8 cellular contexts compared by ENCODE assay signal in genomic region chr15:51499379-51499976, GRCh38.
DNase-seq lines count a peak whose midpoint lies in the region; FAIRE-seq and TF ChIP-seq lines count a peak whose summit lies in the region.

No MANE protein-coding gene starts in this region.

- no peaks in the 10 kb centered on the region for H3K9me3 Mint-ChIP-seq in activated CD4-positive, alpha-beta memory T cell treated with anti-CD3 and anti-CD28 coated beads for 36 hours

- WGBS in small intestine, 3 donors = 82 to 87% (median 82%) methylated on average over 5 of the region's 5 CpGs
- WGBS in adrenal gland, 4 donors = 88 to 94% (median 90%) methylated on average over 5 of the region's 5 CpGs

- H3K36me3 ChIP-seq in endothelial cell of umbilical vein (ENCODE audit: control insufficient read depth in 2 of 2, extremely low read depth in 1 of 2, insufficient read depth in 2 of 2, low read length in 2 of 2) (no peaks in the 10 kb centered on the region), small intestine (ENCODE audit: control insufficient read depth in 2 of 2, insufficient read depth in 2 of 2, low read length in 2 of 2) (peaks cover 0 to 6% of the 10 kb centered on the region in 2 donors), adrenal gland (replicated peaks in 1 of 2) (peaks cover 0 to 9% of the 10 kb centered on the region in 2 donors)

- H3K27ac Mint-ChIP-seq in activated CD4-positive, alpha-beta memory T cell treated with anti-CD3 and anti-CD28 coated beads for 36 hours = no peak overlapping the region

- POLR2A ChIA-PET in endothelial cell of umbilical vein (lab: Charles Lee) = no interaction called here
- POLR2A ChIA-PET in activated CD4-positive, alpha-beta memory T cell treated with anti-CD3 and anti-CD28 coated beads for 36 hours (lab: Charles Lee) = no interaction called here

- H3K4me2 ChIP-seq in endothelial cell of umbilical vein (ENCODE audit: insufficient read depth, low read length) = no peak overlapping the region

- intact Hi-C loops in endothelial cell of umbilical vein (cut with micrococcal nuclease) (loop anchor here (1.0 to 5.0 kb wide), 5 partner anchors 96 to 336 kb away; no protein-coding TSS in a partner anchor), adrenal gland (cut with DNase I) (no loop called here)
- intact Hi-C loops in activated CD4-positive, alpha-beta memory T cell treated with anti-CD3 and anti-CD28 coated beads for 36 hours (cut with micrococcal nuclease) = loop anchor here (2.0 kb wide), 1 partner anchor 337 kb away; no protein-coding TSS in a partner anchor

- no peaks in the 10 kb centered on the region for H3K27me3 Mint-ChIP-seq in activated CD4-positive, alpha-beta memory T cell treated with anti-CD3 and anti-CD28 coated beads for 36 hours

- H3K9me3 ChIP-seq in endothelial cell of umbilical vein (replicated peaks; ENCODE audit: control insufficient read depth, insufficient read depth, low read length) = no peaks in the 10 kb centered on the region
- H3K9me3 ChIP-seq in small intestine (ENCODE audit: control insufficient read depth, low read depth) = no peaks in the 10 kb centered on the region
- H3K9me3 ChIP-seq in adrenal gland (replicated peaks in 1 of 3) = no peaks in the 10 kb centered on the region

- H2AFZ ChIP-seq in endothelial cell of umbilical vein (ENCODE audit: low read depth, low read length) = no peak overlapping the region

- H4K20me1 ChIP-seq in endothelial cell of umbilical vein (replicated peaks; ENCODE audit: control insufficient read depth, extremely low read depth, insufficient read depth, low read length) = no peaks in the 10 kb centered on the region

- H3K9ac ChIP-seq in endothelial cell of umbilical vein (replicated peaks; ENCODE audit: extremely low read depth, insufficient read depth, low read length) = no peak overlapping the region

- no peak overlapping the region for H3K27ac ChIP-seq in 22Rv1
- H3K27ac ChIP-seq in endothelial cell of umbilical vein (ENCODE audit: insufficient read depth, low read depth, low read length) = no peak overlapping the region
- H3K27ac ChIP-seq in small intestine (ENCODE audit: low read depth in 1 of 2, low read length in 1 of 2) = no peak overlapping the region
- H3K27ac ChIP-seq in adrenal gland = no peak overlapping the region

- H3K4me3 Mint-ChIP-seq in activated CD4-positive, alpha-beta memory T cell treated with anti-CD3 and anti-CD28 coated beads for 36 hours = no peak overlapping the region

- no peak overlapping the region for H3K4me3 ChIP-seq in endothelial cell of umbilical vein (replicated peaks in 1 of 3; ENCODE audit: insufficient read depth in 1 of 3, low read depth in 1 of 3, low read length in 3 of 3)
- H3K4me3 ChIP-seq in small intestine (ENCODE audit: low read depth in 1 of 2, low read length in 2 of 2) = no peak overlapping the region
- H3K4me3 ChIP-seq in adrenal gland = no peak overlapping the region

- H3K4me1 ChIP-seq in endothelial cell of umbilical vein (ENCODE audit: control insufficient read depth, extremely low read depth, insufficient read depth, low read length) (peaks cover 19% of the 10 kb centered on the region), small intestine (ENCODE audit: control insufficient read depth in 2 of 2, insufficient read depth in 1 of 2, low read depth in 1 of 2, low read length in 1 of 2) (no peaks in the 10 kb centered on the region), adrenal gland (replicated peaks in 1 of 2) (no peaks in the 10 kb centered on the region)

- H3K79me2 ChIP-seq in endothelial cell of umbilical vein (ENCODE audit: control insufficient read depth, insufficient read depth, low read length) = no peaks in the 10 kb centered on the region

- H3K9me1 ChIP-seq in endothelial cell of umbilical vein (replicated peaks; ENCODE audit: control insufficient read depth, extremely low read depth, insufficient read depth, low read length) = no peaks in the 10 kb centered on the region

- FAIRE-seq in endothelial cell of umbilical vein (lab: Jason Lieb, UNC) (peak; percentile 74), small intestine (lab: Jason Lieb, UNC) (no peak)

- CTCF ChIA-PET in endothelial cell of umbilical vein (lab: Charles Lee) = interaction anchor here (0.9 to 3.7 kb wide), 19 partner anchors 9 to 364 kb away, joined by 3 to 55 read pairs (median 6); no protein-coding TSS in a partner anchor
- CTCF ChIA-PET in activated CD4-positive, alpha-beta memory T cell treated with anti-CD3 and anti-CD28 coated beads for 36 hours (lab: Charles Lee) = interaction anchor here (0.9 to 2.5 kb wide), 6 partner anchors 10 to 336 kb away, joined by 3 to 15 read pairs (median 4); no protein-coding TSS in a partner anchor

- no peaks in the 10 kb centered on the region for H3K4me1 Mint-ChIP-seq in activated CD4-positive, alpha-beta memory T cell treated with anti-CD3 and anti-CD28 coated beads for 36 hours (ENCODE audit: low read depth)

- DNase-seq in GM13977 (ENCODE audit: low spot score) (peak; percentile 51), NCI-H69 (lab: John Stamatoyannopoulos, UW) (peak; percentile 60), endothelial cell of umbilical vein (ENCODE audit: low read depth, low spot score) (peak; percentile 59), small intestine (peak; percentile 40), NCI-H524 treated with DMSO at 0.1 percent for 48 hours (lab: John Stamatoyannopoulos, UW) (no peak), adrenal gland (no peak)
- no peak for DNase-seq in activated CD4-positive, alpha-beta memory T cell treated with anti-CD3 and anti-CD28 coated beads for 36 hours

- no TSS peak for BruUV-seq in endothelial cell of umbilical vein (replicated peaks; lab: Mats Ljungman, UMichigan)

- no peaks in the 10 kb centered on the region for H3K27me3 ChIP-seq in endothelial cell of umbilical vein (ENCODE audit: control insufficient read depth in 2 of 2, insufficient read depth in 2 of 2, low read length in 2 of 2)
- no peaks in the 10 kb centered on the region for H3K27me3 ChIP-seq in small intestine (ENCODE audit: control insufficient read depth in 2 of 2, insufficient read depth in 2 of 2, low read length in 2 of 2)
- H3K27me3 ChIP-seq in adrenal gland = no peaks in the 10 kb centered on the region

- H3K36me3 Mint-ChIP-seq in activated CD4-positive, alpha-beta memory T cell treated with anti-CD3 and anti-CD28 coated beads for 36 hours = peaks cover 5% of the 10 kb centered on the region

- in situ Hi-C loops in GM13977 (cut with MboI; ENCODE audit: low pct_unique_long_range_greater_than_20kb, low sequenced_read_pairs, unreplicated experiment) = no loop called here

- TF ChIP-seq POLR2A in endothelial cell of umbilical vein (IDR thresholded peaks at IDR 0.05; ENCODE audit: low read depth, low read length) = no peak
- no peak for TF ChIP-seq POLR2A in adrenal gland (IDR thresholded peaks at IDR 0.05)

- dilution Hi-C loops in endothelial cell of umbilical vein (cut with MboI; ENCODE audit: extremely low pct_ligation_motif_present, low sequenced_read_pairs) = no loop called here

- TF ChIP-seq CTCF in 22Rv1 (IDR thresholded peaks at IDR 0.05) (peak; percentile 79), GM13977 (IDR thresholded peaks at IDR 0.05; ENCODE audit: extremely low read depth, insufficient read depth, missing control alignments) (peak; percentile 64), endothelial cell of umbilical vein (IDR thresholded peaks at IDR 0.05; ENCODE audit: extremely low read depth in 1 of 2, insufficient read depth in 1 of 2, low read depth in 1 of 2, low read length in 2 of 2) (peak; percentile 61 to 66), adrenal gland (IDR thresholded peaks at IDR 0.05) (peak in 2 of 6 experiments; percentile 7 to 26)

TF ChIP-seq in endothelial cell of umbilical vein, 7 proteins besides CTCF, POLR2A, EP300 and RAD21:
- TF ChIP-seq JUN (IDR thresholded peaks at IDR 0.05; ENCODE audit: borderline replicate concordance, insufficient read depth, insufficient read length, low read depth) (no peak), POLR2AphosphoS5 (IDR thresholded peaks at IDR 0.05; ENCODE audit: insufficient read depth, low read depth, low read length) (no peak), MAX (IDR thresholded peaks at IDR 0.05; ENCODE audit: insufficient read depth, insufficient read length) (no peak), GATA2 (IDR thresholded peaks at IDR 0.05; ENCODE audit: insufficient read depth, insufficient read length, low read depth, low read length) (no peak), EZH2 (IDR thresholded peaks at IDR 0.05; ENCODE audit: borderline replicate concordance, low read depth, low read length, severe bottlenecking) (no peak), MYC (IDR thresholded peaks at IDR 0.05; ENCODE audit: low read depth, low read length) (no peak)

Comparison
In these comparisons a context has a peak if more than half of its experiments do, and no peak if none do; other contexts are left out.
1. DNase-seq: peak in GM13977 (single experiment), NCI-H69 (single experiment), endothelial cell of umbilical vein (single experiment) and small intestine (single experiment); none in NCI-H524 treated with DMSO at 0.1 percent for 48 hours (single experiment), adrenal gland (0 of 7) and activated CD4-positive, alpha-beta memory T cell treated with anti-CD3 and anti-CD28 coated beads for 36 hours (single experiment).
2. intact Hi-C loops: an anchor here in endothelial cell of umbilical vein (1.0 to 5.0 kb wide) and activated CD4-positive, alpha-beta memory T cell treated with anti-CD3 and anti-CD28 coated beads for 36 hours (2.0 kb wide); none called in adrenal gland.